ENCODE assay signal across 17 cellular contexts in the genomic region with DNA sequence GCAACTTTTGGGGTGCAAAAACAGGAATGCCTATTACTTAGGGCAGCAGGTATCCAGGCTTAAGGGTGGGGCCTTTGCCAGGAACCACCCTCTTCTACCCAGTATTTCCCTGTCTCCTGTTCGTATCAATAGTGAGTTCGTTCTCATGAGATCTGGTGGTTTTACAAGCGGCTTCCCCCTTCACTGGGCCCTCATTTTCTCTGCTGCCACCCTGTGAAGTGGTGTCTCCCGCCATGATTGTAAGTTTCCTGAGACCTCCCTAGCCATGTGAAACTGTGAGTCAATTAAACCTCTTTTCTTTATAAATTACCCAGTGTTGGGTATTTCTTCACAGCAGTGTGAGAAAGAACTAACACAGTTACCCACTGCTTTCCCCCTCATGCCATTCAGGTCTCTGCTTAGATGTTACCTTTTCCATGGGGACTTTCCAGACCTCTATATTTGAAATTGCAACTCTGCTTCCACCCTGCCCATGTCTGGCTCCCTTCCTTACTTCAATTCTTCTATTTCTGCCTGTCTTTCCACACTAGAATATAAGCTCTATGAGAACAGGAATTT. TPM values are rescaled to one million over a fixed set of nuclear protein-coding genes. Genes with fewer than 3 reads are reported as not detected.
DNase-seq lines count a peak whose midpoint lies in the region; ATAC-seq and TF ChIP-seq lines count a peak whose summit lies in the region.
"Had no signal": no experiment of that assay in that cellular context is flagged by ENCODE, and none has a peak within 500 bp of the region (broad histone marks: within the 10 kb centered on the region; RNA-seq: fewer than 3 reads in every experiment).

No MANE protein-coding gene starts in this region.

- peak overlapping the region; percentile 19 for H3K4me3 ChIP-seq in colonic mucosa
- H3K4me3 ChIP-seq: K562 had no signal

- H3K36me3 ChIP-seq in colonic mucosa: no peaks in the 10 kb centered on the region

- peak; percentile 85 for ATAC-seq in stimulated activated naive CD8-positive, alpha-beta T cell treated with anti-CD3 and anti-CD28 coated beads, Interleukin-15, amount 100 ng/mL, for 72 hours

- in situ Hi-C loops in GM13976 (cut with MboI; ENCODE audit: low sequenced_read_pairs, unreplicated experiment): no loop called here

- CTCF ChIA-PET in activated CD4-positive, alpha-beta memory T cell treated with anti-CD3 and anti-CD28 coated beads for 36 hours (lab: Charles Lee): interaction anchor here (1.2 to 11.9 kb wide), 3 partner anchors 15 to 22 kb away, joined by 3 to 120 read pairs (median 4); no protein-coding TSS in a partner anchor
- CTCF ChIA-PET in activated CD4-positive, alpha-beta memory T cell treated with anti-CD3 and anti-CD28 coated beads, Interleukin-2, amount 10 ng/mL, durations not matched to agents 7 days and 5 days (lab: Charles Lee): interaction anchor here (5.8 kb wide), 1 partner anchor 18 kb away, joined by 33 read pairs; no protein-coding TSS in a partner anchor

- POLR2A ChIA-PET in activated CD4-positive, alpha-beta memory T cell treated with anti-CD3 and anti-CD28 coated beads for 36 hours (lab: Charles Lee): interaction anchor here (1.0 kb wide), 1 partner anchor 25 kb away, joined by 3 read pairs; no protein-coding TSS in a partner anchor
- POLR2A ChIA-PET in activated CD4-positive, alpha-beta memory T cell treated with anti-CD3 and anti-CD28 coated beads, Interleukin-2, amount 10 ng/mL, durations not matched to agents 7 days and 5 days (lab: Charles Lee): no interaction called here

- no peak overlapping the region for H3K27ac Mint-ChIP-seq in activated CD4-positive, alpha-beta memory T cell treated with anti-CD3 and anti-CD28 coated beads for 36 hours
- no peak overlapping the region for H3K27ac Mint-ChIP-seq in activated CD4-positive, alpha-beta memory T cell treated with anti-CD3 and anti-CD28 coated beads, Interleukin-2, amount 10 ng/mL, durations not matched to agents 7 days and 5 days
- H3K27ac Mint-ChIP-seq in stimulated activated naive CD8-positive, alpha-beta T cell treated with anti-CD3 and anti-CD28 coated beads, Interleukin-15, amount 100 ng/mL, for 72 hours: no peak overlapping the region

- H3K9ac ChIP-seq in colonic mucosa (ENCODE audit: low read depth in 2 of 2, low read length in 2 of 2): no peak overlapping the region

- intact Hi-C loops in activated CD4-positive, alpha-beta memory T cell treated with anti-CD3 and anti-CD28 coated beads for 36 hours (cut with micrococcal nuclease): loop anchor here (1.0 kb wide), 1 partner anchor 16 kb away; no protein-coding TSS in a partner anchor
- intact Hi-C loops in colonic mucosa (cut with DNase I): no loop called here

- H3K27me3 Mint-ChIP-seq in activated CD4-positive, alpha-beta memory T cell treated with anti-CD3 and anti-CD28 coated beads for 36 hours: peaks cover 5% of the 10 kb centered on the region
- H3K27me3 Mint-ChIP-seq in activated CD4-positive, alpha-beta memory T cell treated with anti-CD3 and anti-CD28 coated beads, Interleukin-2, amount 10 ng/mL, durations not matched to agents 7 days and 5 days: peaks cover 11% of the 10 kb centered on the region
- no peaks in the 10 kb centered on the region for H3K27me3 Mint-ChIP-seq in stimulated activated naive CD8-positive, alpha-beta T cell treated with anti-CD3 and anti-CD28 coated beads, Interleukin-15, amount 100 ng/mL, for 72 hours

- H3K4me3 Mint-ChIP-seq in activated CD4-positive, alpha-beta memory T cell treated with anti-CD3 and anti-CD28 coated beads for 36 hours: no peak overlapping the region
- no peak overlapping the region for H3K4me3 Mint-ChIP-seq in activated CD4-positive, alpha-beta memory T cell treated with anti-CD3 and anti-CD28 coated beads, Interleukin-2, amount 10 ng/mL, durations not matched to agents 7 days and 5 days
- H3K4me3 Mint-ChIP-seq in stimulated activated naive CD8-positive, alpha-beta T cell treated with anti-CD3 and anti-CD28 coated beads, Interleukin-15, amount 100 ng/mL, for 72 hours: no peak overlapping the region

- H3K9me3 Mint-ChIP-seq in activated CD4-positive, alpha-beta memory T cell treated with anti-CD3 and anti-CD28 coated beads for 36 hours: peaks cover 8% of the 10 kb centered on the region
- H3K9me3 Mint-ChIP-seq in activated CD4-positive, alpha-beta memory T cell treated with anti-CD3 and anti-CD28 coated beads, Interleukin-2, amount 10 ng/mL, durations not matched to agents 7 days and 5 days: peaks cover 2% of the 10 kb centered on the region
- peaks cover 0 to 18% of the 10 kb centered on the region in 2 donors for H3K9me3 Mint-ChIP-seq in stimulated activated naive CD8-positive, alpha-beta T cell treated with anti-CD3 and anti-CD28 coated beads, Interleukin-15, amount 100 ng/mL, for 72 hours

- H3K9me3 ChIP-seq in colonic mucosa: no peaks in the 10 kb centered on the region

- no peaks in the 10 kb centered on the region for H3K27me3 ChIP-seq in colonic mucosa

- H3K36me3 Mint-ChIP-seq in activated CD4-positive, alpha-beta memory T cell treated with anti-CD3 and anti-CD28 coated beads for 36 hours: no peaks in the 10 kb centered on the region
- H3K36me3 Mint-ChIP-seq in activated CD4-positive, alpha-beta memory T cell treated with anti-CD3 and anti-CD28 coated beads, Interleukin-2, amount 10 ng/mL, durations not matched to agents 7 days and 5 days (ENCODE audit: low read depth): no peaks in the 10 kb centered on the region

- no peaks in the 10 kb centered on the region for H3K4me1 ChIP-seq in colonic mucosa

- no peaks in the 10 kb centered on the region for H3K4me1 Mint-ChIP-seq in activated CD4-positive, alpha-beta memory T cell treated with anti-CD3 and anti-CD28 coated beads for 36 hours (ENCODE audit: low read depth)
- peaks cover 2% of the 10 kb centered on the region for H3K4me1 Mint-ChIP-seq in activated CD4-positive, alpha-beta memory T cell treated with anti-CD3 and anti-CD28 coated beads, Interleukin-2, amount 10 ng/mL, durations not matched to agents 7 days and 5 days
- peaks cover 7% of the 10 kb centered on the region for H3K4me1 Mint-ChIP-seq in stimulated activated naive CD8-positive, alpha-beta T cell treated with anti-CD3 and anti-CD28 coated beads, Interleukin-15, amount 100 ng/mL, for 72 hours

- no peak overlapping the region for H3K27ac ChIP-seq in colonic mucosa

- TF ChIP-seq CTCF in colonic mucosa (IDR thresholded peaks at IDR 0.05) (no peak), GM13976 (IDR thresholded peaks at IDR 0.05; ENCODE audit: borderline replicate concordance, control extremely low read depth, extremely low read depth, insufficient read depth, missing control alignments) (no peak)

- DNase-seq in activated CD4-positive, alpha-beta memory T cell treated with anti-CD3 and anti-CD28 coated beads for 36 hours: peak; percentile 42
- DNase-seq in activated CD4-positive, alpha-beta memory T cell treated with anti-CD3 and anti-CD28 coated beads, Interleukin-2, amount 10 ng/mL, durations not matched to agents 7 days and 5 days: no peak
- DNase-seq in stimulated activated CD4-positive, alpha-beta T cell treated with anti-CD3 and anti-CD28 coated beads, Interleukin-1b, Interleukin-23, amount 100 ng/mL, for 48 hours: peak; percentile 16
- no peak for DNase-seq in stimulated activated CD4-positive, alpha-beta T cell treated with anti-CD3 and anti-CD28 coated beads, Interleukin-12 subunit alpha, Interleukin-12 subunit beta, amount 100 ng/mL, for 4 hours
- DNase-seq in colonic mucosa: no peak
- DNase-seq in stimulated activated naive CD8-positive, alpha-beta T cell treated with anti-CD3 and anti-CD28 coated beads, Interleukin-15, amount 100 ng/mL, for 72 hours: peak; percentile 10 to 47
- no peak for DNase-seq in nucleus accumbens (lab: John Stamatoyannopoulos, UW)
- DNase-seq in GM13976 (ENCODE audit: low spot score): no peak
- DNase-seq: DMS 273 treated with DMSO at 0.1 percent for 48 hours; GDM1; NCI-H187; NCI-H446; NCI-H69; NK-92 treated with Interleukin-12 subunit alpha and Interleukin-12 subunit beta, amount 100 ng/mL, for 24 hours; OCI-M1; RPMI8226 had no signal

RNA-seq across cellular contexts. Expression of a gene that starts 23.9 kb away (rescaled TPM):
- 100 to 1,000 TPM; 184 to 187 TPM for total RNA-seq in activated CD4-positive, alpha-beta memory T cell treated with anti-CD3 and anti-CD28 coated beads for 36 hours
- 100 to 1,000 TPM; 194 to 195 TPM for total RNA-seq in activated CD4-positive, alpha-beta memory T cell treated with anti-CD3 and anti-CD28 coated beads, Interleukin-2, amount 10 ng/mL, durations not matched to agents 7 days and 5 days
- 100 to 1,000 TPM in 1 of 2 donors, 10 to 100 TPM in 1; 98.8 to 140 TPM for total RNA-seq in colonic mucosa

Comparison
In these comparisons a context has a peak if more than half of its experiments do, and no peak if none do; other contexts are left out.
1. DNase-seq: peak in activated CD4-positive, alpha-beta memory T cell treated with anti-CD3 and anti-CD28 coated beads for 36 hours (single experiment), stimulated activated CD4-positive, alpha-beta T cell treated with anti-CD3 and anti-CD28 coated beads, Interleukin-1b, Interleukin-23, amount 100 ng/mL, for 48 hours (single experiment) and stimulated activated naive CD8-positive, alpha-beta T cell treated with anti-CD3 and anti-CD28 coated beads, Interleukin-15, amount 100 ng/mL, for 72 hours (2 of 2); none in activated CD4-positive, alpha-beta memory T cell treated with anti-CD3 and anti-CD28 coated beads, Interleukin-2, amount 10 ng/mL, durations not matched to agents 7 days and 5 days (single experiment), stimulated activated CD4-positive, alpha-beta T cell treated with anti-CD3 and anti-CD28 coated beads, Interleukin-12 subunit alpha, Interleukin-12 subunit beta, amount 100 ng/mL, for 4 hours (single experiment), colonic mucosa (single experiment), nucleus accumbens (0 of 56) and GM13976 (single experiment).